Comparison of ENCODE assay signal across 26 cellular contexts in the genomic region with DNA sequence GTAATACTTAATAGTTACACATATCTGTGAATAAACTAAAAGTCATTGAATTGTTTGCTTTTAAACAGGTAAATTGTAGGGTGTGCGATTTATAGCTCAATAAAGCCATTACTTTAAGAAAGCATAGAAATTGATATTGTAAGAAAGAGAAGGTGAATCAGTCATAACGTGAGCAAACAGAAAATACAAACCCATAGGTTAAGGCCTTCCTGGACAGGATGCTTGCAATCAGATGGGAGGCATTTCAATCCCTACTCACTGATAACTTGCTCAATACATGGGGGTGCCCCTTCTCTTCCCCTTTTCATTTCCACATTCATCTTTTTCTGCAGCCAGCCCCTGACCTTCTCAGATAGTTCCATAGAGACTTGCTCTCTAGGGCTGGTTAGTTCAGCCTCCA. TPM values are rescaled to one million over a fixed set of nuclear protein-coding genes. Genes with fewer than 3 reads are reported as not detected.
DNase-seq lines count a peak whose midpoint lies in the region; ATAC-seq, FAIRE-seq and TF ChIP-seq lines count a peak whose summit lies in the region.
"Had no signal": no experiment of that assay in that cellular context is flagged by ENCODE, and none has a peak within 500 bp of the region (broad histone marks: within the 10 kb centered on the region; RNA-seq: fewer than 3 reads in every experiment).

No MANE protein-coding gene starts in this region.

- H3K27me3 ChIP-seq in HepG2 (ENCODE audit: control insufficient read depth in 1 of 2, insufficient read depth in 2 of 2, low read length in 2 of 2) (no peaks in the 10 kb centered on the region), right lobe of liver (no peaks in the 10 kb centered on the region), astrocyte (ENCODE audit: insufficient read depth, low read length) (no peaks in the 10 kb centered on the region), small intestine (ENCODE audit: control insufficient read depth in 2 of 2, insufficient read depth in 2 of 2, low read length in 2 of 2) (no peaks in the 10 kb centered on the region)
- H3K27me3 ChIP-seq: foreskin keratinocyte had no signal

- H3K27ac ChIP-seq in HepG2 (ENCODE audit: extremely low read length, insufficient read depth, low read length), result peak overlapping the region; percentile 85
- H3K27ac ChIP-seq in right lobe of liver, result peak overlapping the region in 1 of 3 donors; percentile 79
- H3K27ac ChIP-seq in astrocyte (ENCODE audit: low read depth, low read length), result no peak overlapping the region
- H3K27ac ChIP-seq in small intestine (ENCODE audit: low read depth in 1 of 2, low read length in 1 of 2), result peak overlapping the region; percentile 61 to 81
- H3K27ac ChIP-seq: foreskin keratinocyte, lower lobe of right lung had no signal

- no peak for TF ChIP-seq POLR2A in HepG2 (IDR thresholded peaks at IDR 0.05; ENCODE audit: insufficient read depth in 1 of 2, low read depth in 2 of 2, low read length in 2 of 2)
- TF ChIP-seq POLR2A in right lobe of liver (IDR thresholded peaks at IDR 0.05), result no peak

- H2AFZ ChIP-seq in HepG2 (ENCODE audit: low read length), result no peak overlapping the region
- no peak overlapping the region for H2AFZ ChIP-seq in astrocyte (ENCODE audit: low read depth, low read length)

- H3K9ac ChIP-seq in HepG2 (ENCODE audit: insufficient read depth, low read depth, low read length), result no peak overlapping the region
- H3K9ac ChIP-seq in astrocyte (ENCODE audit: low read length), result no peak overlapping the region

- H3K4me1 ChIP-seq in HepG2 (ENCODE audit: insufficient read depth, low read length) (peaks cover 88% of the 10 kb centered on the region), right lobe of liver (peaks cover 0 to 75% (median 9%) of the 10 kb centered on the region in 4 donors), astrocyte (ENCODE audit: insufficient read depth, low read length) (no peaks in the 10 kb centered on the region), small intestine (ENCODE audit: control insufficient read depth in 2 of 2, insufficient read depth in 1 of 2, low read depth in 1 of 2, low read length in 1 of 2) (peaks cover under 1 to 9% of the 10 kb centered on the region in 2 donors)
- H3K4me1 ChIP-seq: foreskin keratinocyte, lower lobe of right lung had no signal

- ATAC-seq in HepG2 (no peak), right lobe of liver (no peak)

- H3K36me3 ChIP-seq in HepG2 (replicated peaks in 1 of 2; ENCODE audit: control insufficient read depth in 1 of 2, insufficient read depth in 2 of 2, low read length in 2 of 2) (peaks cover 0 to 2% of the 10 kb centered on the region in 2 experiments; a peak in 1 of 5 replicates), right lobe of liver (no peaks in the 10 kb centered on the region), astrocyte (ENCODE audit: insufficient read depth, low read length) (no peaks in the 10 kb centered on the region), small intestine (ENCODE audit: control insufficient read depth in 2 of 2, insufficient read depth in 2 of 2, low read length in 2 of 2) (no peaks in the 10 kb centered on the region)
- H3K36me3 ChIP-seq: lower lobe of right lung had no signal

- in situ Hi-C loops in HepG2 (cut with HindIII; ENCODE audit: extremely low pct_ligation_motif_present, low pct_unique_long_range_greater_than_20kb), result no loop called here

- peaks cover under 1% of the 10 kb centered on the region for H3K27me3 Mint-ChIP-seq in astrocyte (ENCODE audit: low read depth, unreplicated experiment)
- H3K27me3 Mint-ChIP-seq in activated CD4-positive, alpha-beta T cell treated with anti-CD3 and anti-CD28 coated beads, Interleukin-2, amount 10 ng/mL, durations not matched to agents 7 days and 5 days, result peaks cover 6% of the 10 kb centered on the region
- H3K27me3 Mint-ChIP-seq: activated B cell treated with CpG ODN at 0.5 μM for 24 hours; CD4-positive, CD25-positive, alpha-beta regulatory T cell had no signal

- no peak overlapping the region for H3K4me3 ChIP-seq in HepG2 (replicated peaks in 1 of 3; ENCODE audit: insufficient read depth in 1 of 3, low read depth in 2 of 3, low read length in 3 of 3)
- H3K4me3 ChIP-seq in right lobe of liver, result peak overlapping the region in 1 of 3 donors; percentile 3
- H3K4me3 ChIP-seq in astrocyte (ENCODE audit: insufficient read depth, low read depth, low read length), result no peak overlapping the region
- H3K4me3 ChIP-seq in small intestine (ENCODE audit: low read depth in 1 of 2, low read length in 2 of 2), result no peak overlapping the region
- H3K4me3 ChIP-seq: GM12878, lower lobe of right lung had no signal

- WGBS in HepG2 (ENCODE audit: low lambda C conversion rate), result 59% methylated on average over 2 of the region's 2 CpGs
- WGBS in right lobe of liver (ENCODE audit: insufficient coverage, low coverage, low lambda C conversion rate, missing lambda C conversion rate), result 40% methylated on average over 2 of the region's 2 CpGs
- 10 to 53% (median 32%) methylated on average over 2 of the region's 2 CpGs for WGBS in small intestine, 3 donors

- no TSS peak for BruUV-seq in HepG2 (replicated peaks; lab: Mats Ljungman, UMichigan)

- no peaks in the 10 kb centered on the region for H3K9me3 ChIP-seq in HepG2 (ENCODE audit: low read length)
- no peaks in the 10 kb centered on the region for H3K9me3 ChIP-seq in right lobe of liver
- no peaks in the 10 kb centered on the region for H3K9me3 ChIP-seq in astrocyte (ENCODE audit: insufficient read depth, low read depth, low read length)
- H3K9me3 ChIP-seq in small intestine (ENCODE audit: control insufficient read depth, low read depth), result no peaks in the 10 kb centered on the region
- H3K9me3 ChIP-seq: lower lobe of right lung had no signal

- peak overlapping the region; percentile 51 for H3K27ac Mint-ChIP-seq in astrocyte (ENCODE audit: unreplicated experiment)
- no peak overlapping the region for H3K27ac Mint-ChIP-seq in activated CD4-positive, alpha-beta T cell treated with anti-CD3 and anti-CD28 coated beads, Interleukin-2, amount 10 ng/mL, durations not matched to agents 7 days and 5 days
- H3K27ac Mint-ChIP-seq: activated B cell treated with CpG ODN at 0.5 μM for 24 hours; activated naive CD8-positive, alpha-beta T cell treated with anti-CD3 and anti-CD28 coated beads, Interleukin-2, amount 10 ng/mL, durations not matched to agents 7 days and 5 days; activated T-helper 1 cell treated with anti-CD3 and anti-CD28 coated beads, Interleukin-12 subunit alpha, Interleukin-12 subunit beta, Interleukin-2, Interleukin-4 antibody, amounts not matched to agents 30 ng/mL and 10 ng/mL and 1 ng/mL, durations not matched to agents 14 hours and 24 hours and 36 hours; CD4-positive, CD25-positive, alpha-beta regulatory T cell had no signal

- peak overlapping the region; percentile 72 for H3K4me2 ChIP-seq in HepG2 (ENCODE audit: low read depth, low read length)
- H3K4me2 ChIP-seq in astrocyte (ENCODE audit: low read length), result no peak overlapping the region

- H3K79me2 ChIP-seq in HepG2 (ENCODE audit: insufficient read depth, low read length), result peaks cover 83% of the 10 kb centered on the region
- H3K79me2 ChIP-seq in astrocyte (ENCODE audit: insufficient read depth, low read length), result no peaks in the 10 kb centered on the region

- no peak for TF ChIP-seq RAD21 in HepG2 (CRISPR knock-in tag; IDR thresholded peaks at IDR 0.05)

- TF ChIP-seq CTCF in HepG2 (CRISPR knock-in tag; IDR thresholded peaks at IDR 0.05) (no peak), right lobe of liver (IDR thresholded peaks at IDR 0.05) (no peak), astrocyte (IDR thresholded peaks at IDR 0.05; ENCODE audit: insufficient read depth, low read depth, low read length) (no peak)

- no peaks in the 10 kb centered on the region for H3K9me3 Mint-ChIP-seq in astrocyte (ENCODE audit: unreplicated experiment)
- H3K9me3 Mint-ChIP-seq in activated CD4-positive, alpha-beta T cell treated with anti-CD3 and anti-CD28 coated beads, Interleukin-2, amount 10 ng/mL, durations not matched to agents 7 days and 5 days, result no peaks in the 10 kb centered on the region
- H3K9me3 Mint-ChIP-seq: activated B cell treated with CpG ODN at 0.5 μM for 24 hours; activated naive CD8-positive, alpha-beta T cell treated with anti-CD3 and anti-CD28 coated beads, Interleukin-2, amount 10 ng/mL, durations not matched to agents 7 days and 5 days; activated T-helper 1 cell treated with anti-CD3 and anti-CD28 coated beads, Interleukin-12 subunit alpha, Interleukin-12 subunit beta, Interleukin-2, Interleukin-4 antibody, amounts not matched to agents 30 ng/mL and 10 ng/mL and 1 ng/mL, durations not matched to agents 14 hours and 24 hours and 36 hours had no signal

- CTCF ChIA-PET in HepG2 (lab: Yijun Ruan, JAX; ENCODE audit: low intra/inter-chr PET ratio, low total read pairs), result no interaction called here
- CTCF ChIA-PET in activated CD4-positive, alpha-beta T cell treated with anti-CD3 and anti-CD28 coated beads, Interleukin-2, amount 10 ng/mL, durations not matched to agents 7 days and 5 days (lab: Charles Lee), result no interaction called here

- no peaks in the 10 kb centered on the region for H4K20me1 ChIP-seq in HepG2 (ENCODE audit: insufficient read depth, low read length)
- H4K20me1 ChIP-seq in astrocyte (ENCODE audit: insufficient read depth, low read length), result no peaks in the 10 kb centered on the region

- TF ChIP-seq EP300 in HepG2 (IDR thresholded peaks at IDR 0.05; ENCODE audit: low read depth in 2 of 2, low read length in 2 of 2) (no peak), HepG2 (CRISPR knock-in tag; IDR thresholded peaks at IDR 0.05; ENCODE audit: borderline replicate concordance) (no peak)

- H3K4me1 Mint-ChIP-seq in astrocyte (ENCODE audit: low read depth, unreplicated experiment), result peaks cover 6% of the 10 kb centered on the region
- peaks cover 16% of the 10 kb centered on the region for H3K4me1 Mint-ChIP-seq in activated CD4-positive, alpha-beta T cell treated with anti-CD3 and anti-CD28 coated beads, Interleukin-2, amount 10 ng/mL, durations not matched to agents 7 days and 5 days
- H3K4me1 Mint-ChIP-seq: CD4-positive, CD25-positive, alpha-beta regulatory T cell had no signal

- FAIRE-seq in HepG2 (lab: Jason Lieb, UNC) (no peak), astrocyte (lab: Jason Lieb, UNC) (no peak), small intestine (lab: Jason Lieb, UNC) (peak; percentile 15)
- FAIRE-seq: GM12878 had no signal

- no peaks in the 10 kb centered on the region for H3K36me3 Mint-ChIP-seq in astrocyte (ENCODE audit: low read depth, unreplicated experiment)
- H3K36me3 Mint-ChIP-seq in activated CD4-positive, alpha-beta T cell treated with anti-CD3 and anti-CD28 coated beads, Interleukin-2, amount 10 ng/mL, durations not matched to agents 7 days and 5 days (ENCODE audit: low read depth), result no peaks in the 10 kb centered on the region
- H3K36me3 Mint-ChIP-seq: CD4-positive, CD25-positive, alpha-beta regulatory T cell had no signal

- intact Hi-C loops in HepG2 (cut with micrococcal nuclease; ENCODE audit: unreplicated experiment), result loop anchor here (5.0 to 10.0 kb wide), 2 partner anchors 40 to 358 kb away; partner anchors contain the start of gene PRR15
- intact Hi-C loops in right lobe of liver (cut with DNase I), result no loop called here
- intact Hi-C loops in head of caudate nucleus (cut with DNase I), result no loop called here

- no peak for DNase-seq in HepG2 (ENCODE audit: low spot score)
- no peak for DNase-seq in right lobe of liver
- peak; percentile 56 for DNase-seq in NCI-H69 (lab: John Stamatoyannopoulos, UW)
- DNase-seq in astrocyte (ENCODE audit: low read depth), result no peak
- peak; percentile 45 for DNase-seq in small intestine
- DNase-seq in GM03348 (ENCODE audit: low spot score), result no peak
- no peak for DNase-seq in head of caudate nucleus
- DNase-seq in activated CD4-positive, alpha-beta T cell treated with anti-CD3 and anti-CD28 coated beads, Interleukin-2, amount 10 ng/mL, durations not matched to agents 7 days and 5 days, result no peak
- DNase-seq: activated B cell treated with CpG ODN at 0.5 μM for 24 hours; activated naive CD8-positive, alpha-beta T cell treated with anti-CD3 and anti-CD28 coated beads, Interleukin-2, amount 10 ng/mL, durations not matched to agents 7 days and 5 days; CD4-positive, CD25-positive, alpha-beta regulatory T cell; erythroblast; hippocampal formation; KG1; lower lobe of right lung; NCI-H1092; NCI-H187 treated with DMSO at 0.1 percent for 48 hours; NCI-H2227 treated with DMSO at 0.1 percent for 48 hours; NCI-H774; stimulated activated CD4-positive, alpha-beta T cell treated with anti-CD3 and anti-CD28 coated beads, Interleukin-2, amount 100 ng/mL, for 48 hours; stimulated activated naive CD4-positive, alpha-beta T cell; T-helper 9 cell had no signal

- no peak overlapping the region for H3K4me3 Mint-ChIP-seq in astrocyte (ENCODE audit: unreplicated experiment)
- H3K4me3 Mint-ChIP-seq in activated CD4-positive, alpha-beta T cell treated with anti-CD3 and anti-CD28 coated beads, Interleukin-2, amount 10 ng/mL, durations not matched to agents 7 days and 5 days, result no peak overlapping the region
- H3K4me3 Mint-ChIP-seq: activated B cell treated with CpG ODN at 0.5 μM for 24 hours; activated naive CD8-positive, alpha-beta T cell treated with anti-CD3 and anti-CD28 coated beads, Interleukin-2, amount 10 ng/mL, durations not matched to agents 7 days and 5 days; activated T-helper 1 cell treated with anti-CD3 and anti-CD28 coated beads, Interleukin-12 subunit alpha, Interleukin-12 subunit beta, Interleukin-2, Interleukin-4 antibody, amounts not matched to agents 30 ng/mL and 10 ng/mL and 1 ng/mL, durations not matched to agents 14 hours and 24 hours and 36 hours; CD4-positive, CD25-positive, alpha-beta regulatory T cell had no signal

- POLR2A ChIA-PET in HepG2 (lab: Yijun Ruan, JAX), result interaction anchor here (0.6 to 5.2 kb wide), 4 partner anchors 11 to 65 kb away, joined by 3 to 42 read pairs (median 7); partner anchors contain the start of gene CHN2
- POLR2A ChIA-PET in activated CD4-positive, alpha-beta T cell treated with anti-CD3 and anti-CD28 coated beads, Interleukin-2, amount 10 ng/mL, durations not matched to agents 7 days and 5 days (lab: Charles Lee), result no interaction called here

RNA-seq across cellular contexts. Expression of gene CHN2, which starts 12.4 kb away (rescaled TPM):
- total RNA-seq in HepG2 (2016; rRNA removed; fragmentation: Illumina TruSeq; extraction: Trizol), result 23.5 and 28.6 TPM in 2 replicates
- 15.0 and 15.4 TPM in 2 replicates for total RNA-seq in HepG2 (2016; cell fraction: cytosol; rRNA removed; fragmentation: Illumina TruSeq; extraction: Trizol; ENCODE audit: low read depth)
- total RNA-seq in HepG2 (2016; cell fraction: insoluble cytoplasmic fraction; rRNA removed; fragmentation: Illumina TruSeq; extraction: Trizol), result 22.0 and 23.2 TPM in 2 replicates
- total RNA-seq in HepG2 (2016; cell fraction: membrane; rRNA removed; fragmentation: Illumina TruSeq; extraction: Trizol), result 19.9 and 22.8 TPM in 2 replicates
- total RNA-seq in HepG2 (2016; cell fraction: nucleus; rRNA removed; fragmentation: Illumina TruSeq; extraction: Trizol), result 29.6 and 33.8 TPM in 2 replicates
- polyA plus RNA-seq in HepG2 (2011; rRNA removed), result 21.7 and 30.5 TPM in 2 replicates
- polyA plus RNA-seq in HepG2 (2011; cell fraction: cytosol; rRNA removed), result 15.7 and 19.8 TPM in 2 replicates
- 16.7 and 17.0 TPM in 2 replicates for polyA plus RNA-seq in HepG2 (2011; cell fraction: nucleus; rRNA removed)
- polyA plus RNA-seq in HepG2 (2012), result 22.4 and 41.2 TPM in 2 replicates
- 10.8 and 11.3 TPM in 2 replicates for polyA plus RNA-seq in HepG2 (2016; cell fraction: cytosol; fragmentation: Illumina TruSeq; extraction: Trizol; ENCODE audit: low read depth)
- 23.9 and 24.0 TPM in 2 replicates for polyA plus RNA-seq in HepG2 (2016; cell fraction: insoluble cytoplasmic fraction; fragmentation: Illumina TruSeq; extraction: Trizol; ENCODE audit: low read depth)
- polyA plus RNA-seq in HepG2 (2016; cell fraction: membrane; fragmentation: Illumina TruSeq; extraction: Trizol; ENCODE audit: low read depth), result 15.8 and 19.6 TPM in 2 replicates
- 21.1 and 21.8 TPM in 2 replicates for polyA plus RNA-seq in HepG2 (2016; cell fraction: nucleus; fragmentation: Illumina TruSeq; extraction: Trizol; ENCODE audit: insufficient read depth, low read depth)
- 9.7 and 45.6 TPM in 2 replicates for polyA minus RNA-seq in HepG2 (2011; rRNA and poly(A)+ RNA removed; ENCODE audit: low replicate concordance)
- polyA minus RNA-seq in HepG2 (2011; cell fraction: cytosol; rRNA and poly(A)+ RNA removed), result 20.1 and 25.7 TPM in 2 replicates
- polyA minus RNA-seq in HepG2 (2011; cell fraction: nucleus; rRNA and poly(A)+ RNA removed), result 96.8 and 105 TPM in 2 replicates
- 10 to 100 TPM; 20.1 to 57.7 (median 31.5) TPM for total RNA-seq in right lobe of liver
- 2.5 and 3.6 TPM in 2 replicates for total RNA-seq in astrocyte
- polyA plus RNA-seq in small intestine, result 100 to 1,000 TPM in 1 of 3 donors, 10 to 100 TPM in 2; 22.3 to 124 (median 61.3) TPM
- 1 to 10 TPM; 2.4 to 3.6 TPM for total RNA-seq in activated CD4-positive, alpha-beta T cell treated with anti-CD3 and anti-CD28 coated beads, Interleukin-2, amount 10 ng/mL, durations not matched to agents 7 days and 5 days
- total RNA-seq: activated T-helper 1 cell treated with anti-CD3 and anti-CD28 coated beads, Interleukin-12 subunit alpha, Interleukin-12 subunit beta, Interleukin-2, Interleukin-4 antibody, amounts not matched to agents 30 ng/mL and 10 ng/mL and 1 ng/mL, durations not matched to agents 14 hours and 24 hours and 36 hours; HT1080 had no signal

Comparison
In these comparisons a context has a peak if more than half of its experiments do, and no peak if none do; other contexts are left out.
1. DNase-seq: peak in NCI-H69 (single experiment) and small intestine (single experiment); none in HepG2 (single experiment), right lobe of liver (0 of 3), astrocyte (single experiment), GM03348 (single experiment), head of caudate nucleus (0 of 42) and activated CD4-positive, alpha-beta T cell treated with anti-CD3 and anti-CD28 coated beads, Interleukin-2, amount 10 ng/mL, durations not matched to agents 7 days and 5 days (single experiment).